25 cellular contexts compared by ENCODE assay signal in genomic region chr3:27565201-27565827, GRCh38.
A peak's percentile ranks its signal among the peaks of the same experiment; 100 is the strongest.
DNase-seq lines count a peak whose midpoint lies in the region; ATAC-seq and TF ChIP-seq lines count a peak whose summit lies in the region.
"Had no signal": no experiment of that assay in that cellular context is flagged by ENCODE, and none has a peak within 500 bp of the region (broad histone marks: within the 10 kb centered on the region; RNA-seq: fewer than 3 reads in every experiment).

No MANE protein-coding gene starts in this region.

- POLR2A ChIA-PET in Panc1 (lab: Charles Lee): no interaction called here

- H3K9me3 ChIP-seq in Panc1 (ENCODE audit: control insufficient read depth, insufficient read depth, low read depth, low read length): no peaks in the 10 kb centered on the region
- H3K9me3 ChIP-seq: body of pancreas, heart left ventricle, lower lobe of right lung, prostate gland, sigmoid colon had no signal

- no TSS peak for BruUV-seq in Panc1 (replicated peaks; lab: Mats Ljungman, UMichigan)

- H3K27ac ChIP-seq in Panc1 (ENCODE audit: low read length) (peak overlapping the region; percentile 71; the same call in 1 of the 2 replicates), dorsolateral prefrontal cortex (no peak overlapping the region)
- H3K27ac ChIP-seq: body of pancreas, foreskin keratinocyte, lower lobe of right lung, neural progenitor cell, prostate gland had no signal

- H3K4me1 ChIP-seq in Panc1 (ENCODE audit: control insufficient read depth, insufficient read depth, low read length): peaks cover 10% of the 10 kb centered on the region; the same call in 1 of the 2 replicates
- H3K4me1 ChIP-seq: body of pancreas, lower lobe of right lung, neural progenitor cell, prostate gland had no signal

- H3K36me3 ChIP-seq in Panc1 (ENCODE audit: control insufficient read depth, insufficient read depth, low read length): no peaks in the 10 kb centered on the region
- H3K36me3 ChIP-seq: heart left ventricle, lower lobe of right lung, neural progenitor cell, prostate gland, sigmoid colon had no signal

- H3K9me3 Mint-ChIP-seq in endothelial cell (ENCODE audit: unreplicated experiment) (no peaks in the 10 kb centered on the region), osteocyte (ENCODE audit: unreplicated experiment) (no peaks in the 10 kb centered on the region), CD14-positive monocyte (no peaks in the 10 kb centered on the region)
- H3K9me3 Mint-ChIP-seq: activated naive CD8-positive, alpha-beta T cell treated with anti-CD3 and anti-CD28 coated beads, Interleukin-2, amount 10 ng/mL, durations not matched to agents 7 days and 5 days; CD4-positive, CD25-positive, alpha-beta regulatory T cell; neural progenitor cell; stimulated activated naive B cell treated with anti-CD40 and anti-IgM and Interleukin-4, amounts not matched to agents 10 μg/mL and 1 μg/mL and 100 μg/mL, for 72 hours had no signal

- in situ Hi-C loops in Panc1 (cut with HindIII; ENCODE audit: low pct_unique_long_range_greater_than_20kb, low sequenced_read_pairs): no loop called here

- ATAC-seq in Panc1: no peak
- ATAC-seq: activated CD4-positive, alpha-beta T cell treated with anti-CD3 and anti-CD28 coated beads for 36 hours; body of pancreas; foreskin keratinocyte; heart left ventricle; lower lobe of right lung; stimulated activated naive B cell treated with anti-CD40 and anti-IgM and Interleukin-4, amounts not matched to agents 10 μg/mL and 1 μg/mL and 100 μg/mL, for 72 hours had no signal

- TF ChIP-seq CTCF in Panc1 (IDR thresholded peaks at IDR 0.05): no peak
- TF ChIP-seq CTCF in endothelial cell (IDR thresholded peaks at IDR 0.05; ENCODE audit: unreplicated experiment): no peak
- TF ChIP-seq CTCF in osteocyte (IDR thresholded peaks at IDR 0.05): no peak
- no peak for TF ChIP-seq CTCF in CD14-positive monocyte (IDR thresholded peaks at IDR 0.05)
- TF ChIP-seq CTCF in dorsolateral prefrontal cortex (IDR thresholded peaks at IDR 0.05 in 54 of 56, conservative IDR thresholded peaks at IDR 0.05 in 2 of 56; ENCODE audit: low read depth in 1 of 56, partially characterized antibody in 56 of 56): no peak

- H3K36me3 Mint-ChIP-seq in endothelial cell (ENCODE audit: low read depth, unreplicated experiment) (no peaks in the 10 kb centered on the region), osteocyte (ENCODE audit: unreplicated experiment) (no peaks in the 10 kb centered on the region), CD14-positive monocyte (no peaks in the 10 kb centered on the region)
- H3K36me3 Mint-ChIP-seq: activated naive CD8-positive, alpha-beta T cell treated with anti-CD3 and anti-CD28 coated beads, Interleukin-2, amount 10 ng/mL, durations not matched to agents 7 days and 5 days; CD4-positive, CD25-positive, alpha-beta regulatory T cell; neural progenitor cell; stimulated activated naive B cell treated with anti-CD40 and anti-IgM and Interleukin-4, amounts not matched to agents 10 μg/mL and 1 μg/mL and 100 μg/mL, for 72 hours had no signal

- CTCF ChIA-PET in Panc1 (lab: Charles Lee): no interaction called here

- H3K27me3 Mint-ChIP-seq in endothelial cell (ENCODE audit: unreplicated experiment): no peaks in the 10 kb centered on the region
- no peaks in the 10 kb centered on the region for H3K27me3 Mint-ChIP-seq in osteocyte (ENCODE audit: unreplicated experiment)
- H3K27me3 Mint-ChIP-seq in CD14-positive monocyte (ENCODE audit: low read depth in 3 of 3): peaks cover 0 to 3% (median 2%) of the 10 kb centered on the region in 3 donors
- H3K27me3 Mint-ChIP-seq: activated CD4-positive, alpha-beta T cell treated with anti-CD3 and anti-CD28 coated beads for 36 hours; activated naive CD8-positive, alpha-beta T cell treated with anti-CD3 and anti-CD28 coated beads, Interleukin-2, amount 10 ng/mL, durations not matched to agents 7 days and 5 days; CD4-positive, CD25-positive, alpha-beta regulatory T cell; stimulated activated naive B cell treated with anti-CD40 and anti-IgM and Interleukin-4, amounts not matched to agents 10 μg/mL and 1 μg/mL and 100 μg/mL, for 72 hours had no signal

- H3K4me3 ChIP-seq in Panc1 (ENCODE audit: low read depth in 2 of 2, low read length in 2 of 2) (no peak overlapping the region), dorsolateral prefrontal cortex (no peak overlapping the region)
- H3K4me3 ChIP-seq: body of pancreas, heart left ventricle, lower lobe of right lung, neural progenitor cell, prostate gland, sigmoid colon had no signal

- H3K4me3 Mint-ChIP-seq in endothelial cell (ENCODE audit: unreplicated experiment) (no peak overlapping the region), osteocyte (ENCODE audit: unreplicated experiment) (no peak overlapping the region), CD14-positive monocyte (peak overlapping the region in 1 of 2 donors; percentile 62)
- H3K4me3 Mint-ChIP-seq: activated CD4-positive, alpha-beta T cell treated with anti-CD3 and anti-CD28 coated beads for 36 hours; activated naive CD8-positive, alpha-beta T cell treated with anti-CD3 and anti-CD28 coated beads, Interleukin-2, amount 10 ng/mL, durations not matched to agents 7 days and 5 days; CD4-positive, CD25-positive, alpha-beta regulatory T cell; neural progenitor cell; stimulated activated naive B cell treated with anti-CD40 and anti-IgM and Interleukin-4, amounts not matched to agents 10 μg/mL and 1 μg/mL and 100 μg/mL, for 72 hours had no signal

- H3K27me3 ChIP-seq in Panc1 (ENCODE audit: control insufficient read depth, insufficient read depth, low read length) (no peaks in the 10 kb centered on the region), dorsolateral prefrontal cortex (no peaks in the 10 kb centered on the region)
- H3K27me3 ChIP-seq: body of pancreas, foreskin keratinocyte, heart left ventricle, neural progenitor cell, sigmoid colon had no signal

- DNase-seq in HT1080 (ENCODE audit: low read depth) (peak; percentile 27), Panc1 (ENCODE audit: low read depth, low spot score) (no peak), endothelial cell (ENCODE audit: low spot score) (no peak), osteocyte (ENCODE audit: extremely low spot score, unreplicated experiment) (no peak), CD14-positive monocyte (ENCODE audit: low spot score) (no peak), activated gamma-delta T cell treated with Interleukin-2 at 50 U/mL for 16 hours (no peak), dorsolateral prefrontal cortex (no peak)
- DNase-seq: activated CD4-positive, alpha-beta T cell treated with anti-CD3 and anti-CD28 coated beads for 36 hours; activated naive CD8-positive, alpha-beta T cell treated with anti-CD3 and anti-CD28 coated beads, Interleukin-2, amount 10 ng/mL, durations not matched to agents 7 days and 5 days; activated T-cell treated with anti-CD3 and anti-CD28 coated beads for 4 hours; body of pancreas; CD4-positive, CD25-positive, alpha-beta regulatory T cell; cerebellar nuclear complex; effector CD8-positive, alpha-beta T cell; foreskin keratinocyte; heart left ventricle; Karpas-422; lower lobe of right lung; NCI-H1694; NCI-H510A treated with DMSO at 0.1 percent for 48 hours; sigmoid colon; stimulated activated CD4-positive, alpha-beta T cell treated with anti-CD3 and anti-CD28 coated beads, Interleukin-15, amount 100 ng/mL, for 24 hours; stimulated activated naive B cell treated with anti-CD40 and anti-IgM and Interleukin-4, amounts not matched to agents 10 μg/mL and 1 μg/mL and 100 μg/mL, for 72 hours had no signal

- peaks cover 17% of the 10 kb centered on the region for H3K4me1 Mint-ChIP-seq in endothelial cell (ENCODE audit: unreplicated experiment)
- H3K4me1 Mint-ChIP-seq in osteocyte (ENCODE audit: unreplicated experiment): peaks cover 28% of the 10 kb centered on the region
- peaks cover 30% of the 10 kb centered on the region for H3K4me1 Mint-ChIP-seq in CD14-positive monocyte
- H3K4me1 Mint-ChIP-seq: activated CD4-positive, alpha-beta T cell treated with anti-CD3 and anti-CD28 coated beads for 36 hours; CD4-positive, CD25-positive, alpha-beta regulatory T cell; neural progenitor cell had no signal

- intact Hi-C loops in Panc1 (cut with micrococcal nuclease; ENCODE audit: unreplicated experiment) (no loop called here), CD14-positive monocyte (cut with micrococcal nuclease) (no loop called here), dorsolateral prefrontal cortex (cut with DNase I) (no loop called here)

- H3K27ac Mint-ChIP-seq in endothelial cell (ENCODE audit: unreplicated experiment): peak overlapping the region; percentile 79
- H3K27ac Mint-ChIP-seq in osteocyte (ENCODE audit: unreplicated experiment): peak overlapping the region; percentile 79
- H3K27ac Mint-ChIP-seq in CD14-positive monocyte: peak overlapping the region in 3 of 7 donors; percentile 39 to 82 (median 69)
- H3K27ac Mint-ChIP-seq: activated CD4-positive, alpha-beta T cell treated with anti-CD3 and anti-CD28 coated beads for 36 hours; activated naive CD8-positive, alpha-beta T cell treated with anti-CD3 and anti-CD28 coated beads, Interleukin-2, amount 10 ng/mL, durations not matched to agents 7 days and 5 days; CD4-positive, CD25-positive, alpha-beta regulatory T cell; neural progenitor cell; stimulated activated naive B cell treated with anti-CD40 and anti-IgM and Interleukin-4, amounts not matched to agents 10 μg/mL and 1 μg/mL and 100 μg/mL, for 72 hours had no signal
